16 cellular contexts compared by ENCODE assay signal in the genomic region with DNA sequence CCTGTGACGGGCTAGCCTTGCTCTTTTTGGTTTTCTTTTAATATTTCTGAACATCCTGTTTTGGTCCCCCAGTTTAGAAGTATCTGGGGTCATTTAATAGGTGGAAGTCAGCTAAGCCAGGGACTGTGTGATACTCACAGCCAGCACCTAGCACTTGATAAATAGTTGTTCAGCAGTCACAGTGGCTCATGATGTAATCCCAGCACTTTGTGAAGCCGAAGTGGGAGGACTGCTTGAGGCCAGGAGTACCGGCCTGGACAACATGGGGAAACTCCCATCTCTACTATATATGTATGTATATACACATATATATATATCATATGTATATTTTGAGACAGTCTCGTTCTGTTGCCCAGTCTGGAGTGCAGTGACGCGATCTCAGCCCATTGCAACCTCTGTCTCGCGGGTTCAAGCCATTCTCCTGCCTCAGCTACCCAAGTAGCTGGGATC.
"Had no signal": no experiment of that assay in that cellular context is flagged by ENCODE, and none has a peak within 500 bp of the region (broad histone marks: within the 10 kb centered on the region; RNA-seq: fewer than 3 reads in every experiment).

No MANE protein-coding gene starts in this region.

- ATAC-seq: activated naive CD8-positive, alpha-beta T cell treated with anti-CD3 and anti-CD28 coated beads, Interleukin-2, amount 50 U/mL, for 24 hours; natural killer cell; T-helper 17 cell had no signal

- H3K36me3 ChIP-seq: ascending aorta, left ventricle myocardium inferior, upper lobe of left lung had no signal

- DNase-seq: activated CD4-positive, alpha-beta memory T cell treated with anti-CD3 and anti-CD28 coated beads, Interleukin-2, amount 10 ng/mL, durations not matched to agents 7 days and 5 days; activated CD4-positive, alpha-beta T cell treated with anti-CD3 and anti-CD28 coated beads for 4 hours; activated naive CD4-positive, alpha-beta T cell; activated naive CD8-positive, alpha-beta T cell treated with anti-CD3 and anti-CD28 coated beads, Interleukin-2, amount 50 U/mL, for 24 hours; dermis blood vessel endothelial cell; erythroblast; islet precursor cell; left ventricle myocardium inferior; natural killer cell; stimulated activated CD4-positive, alpha-beta T cell treated with anti-CD3 and anti-CD28 coated beads, Interleukin-2, amount 100 ng/mL, for 48 hours; stimulated activated naive CD4-positive, alpha-beta T cell; T-helper 17 cell had no signal

- H3K27me3 ChIP-seq: ascending aorta, upper lobe of left lung had no signal

- H3K9me3 ChIP-seq: ascending aorta, left ventricle myocardium inferior, upper lobe of left lung had no signal

- H3K4me3 Mint-ChIP-seq: activated naive CD8-positive, alpha-beta T cell treated with anti-CD3 and anti-CD28 coated beads, Interleukin-2, amount 50 U/mL, for 24 hours; memory B cell; natural killer cell; T-helper 17 cell had no signal

- H3K27ac Mint-ChIP-seq: activated CD4-positive, alpha-beta memory T cell treated with anti-CD3 and anti-CD28 coated beads, Interleukin-2, amount 10 ng/mL, durations not matched to agents 7 days and 5 days; activated naive CD8-positive, alpha-beta T cell treated with anti-CD3 and anti-CD28 coated beads, Interleukin-2, amount 50 U/mL, for 24 hours; activated T-helper 1 cell treated with anti-CD3 and anti-CD28 coated beads, Interleukin-12 subunit alpha, Interleukin-12 subunit beta, Interleukin-2, Interleukin-4 antibody, amounts not matched to agents 30 ng/mL and 10 ng/mL and 1 ng/mL, durations not matched to agents 14 hours and 24 hours and 36 hours; memory B cell; natural killer cell had no signal

- H3K9me3 Mint-ChIP-seq: activated CD4-positive, alpha-beta memory T cell treated with anti-CD3 and anti-CD28 coated beads, Interleukin-2, amount 10 ng/mL, durations not matched to agents 7 days and 5 days; activated naive CD8-positive, alpha-beta T cell treated with anti-CD3 and anti-CD28 coated beads, Interleukin-2, amount 50 U/mL, for 24 hours; activated T-helper 1 cell treated with anti-CD3 and anti-CD28 coated beads, Interleukin-12 subunit alpha, Interleukin-12 subunit beta, Interleukin-2, Interleukin-4 antibody, amounts not matched to agents 30 ng/mL and 10 ng/mL and 1 ng/mL, durations not matched to agents 14 hours and 24 hours and 36 hours; memory B cell; natural killer cell had no signal

- H3K27me3 Mint-ChIP-seq: T-helper 17 cell had no signal

- H3K4me3 ChIP-seq: ascending aorta, left ventricle myocardium inferior, upper lobe of left lung had no signal

- H3K27ac ChIP-seq: ascending aorta had no signal

- H3K36me3 Mint-ChIP-seq: memory B cell, natural killer cell had no signal
